Comparison of ENCODE assay signal across 9 cellular contexts in genomic region chr14:65637780-65638179, GRCh38.
DNase-seq lines count a peak whose midpoint lies in the region; ATAC-seq and TF ChIP-seq lines count a peak whose summit lies in the region.
"Had no signal": no experiment of that assay in that cellular context is flagged by ENCODE, and none has a peak within 500 bp of the region (broad histone marks: within the 10 kb centered on the region; RNA-seq: fewer than 3 reads in every experiment).

No MANE protein-coding gene starts in this region.

- ATAC-seq in GM18499 (IDR thresholded peaks at IDR 0.05; ENCODE audit: insufficient read depth, unreplicated experiment) (peak; percentile 85), HG02763 (IDR thresholded peaks at IDR 0.05; ENCODE audit: unreplicated experiment) (peak; percentile 91), T-helper 17 cell (peak; percentile 25)
- ATAC-seq: HCT116 had no signal

- peaks cover 29% of the 10 kb centered on the region for H3K4me1 Mint-ChIP-seq in T-helper 17 cell

- no peaks in the 10 kb centered on the region for H3K27me3 Mint-ChIP-seq in T-helper 17 cell

- H3K9ac ChIP-seq in MM.1S (ENCODE audit: low read length) = no peak overlapping the region

- DNase-seq in T-helper 17 cell (no peak), islet precursor cell (peak; percentile 54), NCI-H2227 (lab: John Stamatoyannopoulos, UW; ENCODE audit: unreplicated experiment) (no peak), MM.1S (no peak), H7 (no peak)
- no peak for DNase-seq in effector CD8-positive, alpha-beta T cell (lab: John Stamatoyannopoulos, UW)

- no peak overlapping the region for H3K4me3 Mint-ChIP-seq in T-helper 17 cell

- no peak for TF ChIP-seq CTCF in MM.1S (IDR thresholded peaks at IDR 0.05; ENCODE audit: low read length)

- H3K4me3 ChIP-seq in MM.1S (ENCODE audit: low read length) (no peak overlapping the region), H7 (ENCODE audit: insufficient read depth, low read depth, low read length) (no peak overlapping the region)

- H3K27ac Mint-ChIP-seq in T-helper 17 cell = peak overlapping the region; percentile 4

- H3K27me3 ChIP-seq in MM.1S (replicated peaks; ENCODE audit: insufficient read depth, low read length) (no peaks in the 10 kb centered on the region), H7 (ENCODE audit: control insufficient read depth, insufficient read depth, low read length) (no peaks in the 10 kb centered on the region)

- H3K9me3 ChIP-seq in T-helper 17 cell (ENCODE audit: control insufficient read depth, low read length, poor library complexity, severe bottlenecking) (no peaks in the 10 kb centered on the region), MM.1S (replicated peaks; ENCODE audit: insufficient read depth, low read length) (no peaks in the 10 kb centered on the region)

- no peaks in the 10 kb centered on the region for H3K9me2 ChIP-seq in MM.1S (replicated peaks; ENCODE audit: insufficient read depth, low read length)

- H3K4me1 ChIP-seq in MM.1S (ENCODE audit: low read length) = no peaks in the 10 kb centered on the region

- H3K27ac ChIP-seq in MM.1S (ENCODE audit: low read length) = no peak overlapping the region

- no peak overlapping the region for H2AFZ ChIP-seq in MM.1S (ENCODE audit: low read length)

- H3K36me3 ChIP-seq in MM.1S (replicated peaks; ENCODE audit: insufficient read depth, low read length) (no peaks in the 10 kb centered on the region), H7 (replicated peaks; ENCODE audit: control insufficient read depth, insufficient read depth, low read length) (no peaks in the 10 kb centered on the region)

- no peaks in the 10 kb centered on the region for H3K79me2 ChIP-seq in MM.1S (ENCODE audit: low read length)

- H3F3A ChIP-seq in MM.1S (ENCODE audit: insufficient read depth, low read length) = no peaks in the 10 kb centered on the region

- H3K4me2 ChIP-seq in MM.1S (ENCODE audit: low read depth, low read length) = no peak overlapping the region

- H3K36me3 Mint-ChIP-seq in T-helper 17 cell (ENCODE audit: low read depth) = no peaks in the 10 kb centered on the region

- H4K20me1 ChIP-seq in MM.1S (ENCODE audit: insufficient read depth, low read length) = no peaks in the 10 kb centered on the region

Comparison
In these comparisons a context has a peak if more than half of its experiments do, and no peak if none do; other contexts are left out.
1. ATAC-seq: peak in every context shown above with its lines; median percentile 91 in HG02763; 85 in GM18499; 25 in T-helper 17 cell.